ENCODE assay signal across 1 cellular context in genomic region chr12:124532331-124532750, GRCh38.
TF ChIP-seq lines count a peak whose summit lies in the region.

No MANE protein-coding gene starts in this region.

TF ChIP-seq in HepG2, 621 proteins besides CTCF, POLR2A, EP300 and RAD21 (continued from another document):
- TF ChIP-seq ATF2 (CRISPR knock-in tag; IDR thresholded peaks at IDR 0.05) (no peak), ZNF674 (CRISPR knock-in tag; IDR thresholded peaks at IDR 0.05; ENCODE audit: low read depth) (no peak), REPIN1 (CRISPR knock-in tag; IDR thresholded peaks at IDR 0.05; ENCODE audit: borderline replicate concordance, low read depth) (no peak), ZNF792 (CRISPR knock-in tag; IDR thresholded peaks at IDR 0.05) (no peak), ZNF24 (IDR thresholded peaks at IDR 0.05) (no peak), MED13 (CRISPR knock-in tag; IDR thresholded peaks at IDR 0.05) (no peak)
